In the genomic region with DNA sequence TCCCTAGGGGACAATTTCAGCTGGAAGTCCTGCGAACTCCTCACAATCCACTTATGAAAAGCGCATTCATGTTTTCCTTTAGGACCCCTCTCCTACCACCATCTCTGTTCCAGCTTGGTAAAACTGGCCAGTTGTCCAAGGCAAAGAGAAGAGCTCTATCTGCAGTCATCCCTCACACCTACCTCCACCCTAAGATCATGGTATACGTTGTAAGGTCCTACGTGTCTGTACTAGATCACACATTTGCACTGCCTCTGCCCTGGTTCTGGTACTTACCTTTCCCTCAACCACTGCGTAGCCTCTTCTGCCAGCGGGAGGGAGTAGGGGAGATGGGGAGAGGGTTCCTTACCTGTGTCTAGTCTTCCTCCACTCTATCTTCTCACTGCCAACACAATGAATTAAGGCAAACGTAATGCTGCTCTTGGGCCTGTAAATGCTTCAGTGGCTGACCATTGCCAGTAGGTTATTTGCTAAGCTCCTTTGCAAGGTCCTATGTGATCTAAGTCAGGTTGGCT, we compare ENCODE assay signal across 8 cellular contexts. TPM values are rescaled to one million over a fixed set of nuclear protein-coding genes. Genes with fewer than 3 reads are reported as not detected.
DNase-seq lines count a peak whose midpoint lies in the region; ATAC-seq and TF ChIP-seq lines count a peak whose summit lies in the region.

No MANE protein-coding gene starts in this region.

- H3K9me2 ChIP-seq in GM23248 (ENCODE audit: insufficient read depth): no peaks in the 10 kb centered on the region

- in situ Hi-C loops in GM23248 (cut with MboI): no loop called here

- 90 to 91% methylated on average over 7 of the region's 7 CpGs for WGBS in GM23248 (ENCODE audit: low coverage in 1 of 2, low lambda C conversion rate in 2 of 2, missing lambda C conversion rate in 2 of 2), 2 experiments
- 75 to 80% methylated on average over 7 of the region's 7 CpGs for WGBS in esophagus, 2 donors

- peaks cover 38% of the 10 kb centered on the region for H3K79me2 ChIP-seq in GM23248 (ENCODE audit: insufficient read depth)

- H3K4me3 ChIP-seq in GM23248 (peak overlapping the region; percentile 81), SJSA1 (peak overlapping the region; percentile 82), esophagus (ENCODE audit: low read depth in 1 of 2, low read length in 2 of 2) (peak overlapping the region; percentile 65 to 88), neutrophil (ENCODE audit: low read depth in 1 of 2, low read length in 1 of 2) (peak overlapping the region; percentile 86 to 91)

- peak overlapping the region; percentile 87 for H3K4me2 ChIP-seq in GM23248 (ENCODE audit: unreplicated experiment)

- no peaks in the 10 kb centered on the region for H4K20me1 ChIP-seq in GM23248 (ENCODE audit: insufficient read depth)

- H3K27me3 ChIP-seq in GM23248 (replicated peaks; ENCODE audit: insufficient read depth) (no peaks in the 10 kb centered on the region), SJSA1 (replicated peaks) (no peaks in the 10 kb centered on the region), esophagus (ENCODE audit: control insufficient read depth in 1 of 2, insufficient read depth in 2 of 2, low read length in 2 of 2) (no peaks in the 10 kb centered on the region), neutrophil (no peaks in the 10 kb centered on the region)

- no peaks in the 10 kb centered on the region for H3F3A ChIP-seq in GM23248 (ENCODE audit: insufficient read depth)

- H3K27ac ChIP-seq in GM23248 (peak overlapping the region; percentile 92), SJSA1 (peak overlapping the region; percentile 74), esophagus (ENCODE audit: low read depth in 2 of 2, low read length in 1 of 2) (peak overlapping the region; percentile 93 to 99), neutrophil (peak overlapping the region; percentile 93)

- no peak for TF ChIP-seq CTCF in neutrophil (IDR thresholded peaks at IDR 0.05)

- peak overlapping the region; percentile 87 for H2AFZ ChIP-seq in GM23248

- H3K9me3 ChIP-seq in GM23248 (ENCODE audit: low read depth) (no peaks in the 10 kb centered on the region), SJSA1 (replicated peaks) (no peaks in the 10 kb centered on the region), esophagus (ENCODE audit: control insufficient read depth in 2 of 2, insufficient read depth in 1 of 2, low read depth in 1 of 2, low read length in 1 of 2) (no peaks in the 10 kb centered on the region), neutrophil (no peaks in the 10 kb centered on the region)

- H3K9ac ChIP-seq in GM23248: peak overlapping the region; percentile 95

- DNase-seq in GM23248: no peak
- DNase-seq in SJSA1 (ENCODE audit: low read depth in 1 of 2, low spot score in 2 of 2): no peak
- DNase-seq in activated CD4-positive, alpha-beta T cell treated with anti-CD3 and anti-CD28 coated beads for 4 hours: no peak
- no peak for DNase-seq in NCI-H2081 (lab: John Stamatoyannopoulos, UW)

- ATAC-seq in HG03520 (IDR thresholded peaks at IDR 0.05; ENCODE audit: unreplicated experiment): no peak
- no peak for ATAC-seq in GM21737 (IDR thresholded peaks at IDR 0.05; ENCODE audit: unreplicated experiment)

- H3K36me3 ChIP-seq in GM23248 (ENCODE audit: low read depth) (no peaks in the 10 kb centered on the region; the same call in 1 of the 2 replicates), SJSA1 (peaks cover 17% of the 10 kb centered on the region), esophagus (ENCODE audit: control insufficient read depth in 2 of 2, insufficient read depth in 2 of 2, low read length in 1 of 2) (peaks cover 0 to 2% of the 10 kb centered on the region in 2 donors), neutrophil (peaks cover 4% of the 10 kb centered on the region)

- H3K4me1 ChIP-seq in GM23248 (ENCODE audit: insufficient read depth) (peaks cover 12% of the 10 kb centered on the region), SJSA1 (replicated peaks) (peaks cover 21% of the 10 kb centered on the region), esophagus (ENCODE audit: control insufficient read depth in 2 of 2, insufficient read depth in 2 of 2, low read length in 1 of 2) (peaks cover 0 to 4% of the 10 kb centered on the region in 2 donors), neutrophil (ENCODE audit: control insufficient read depth in 1 of 2, insufficient read depth in 1 of 2, low read depth in 1 of 2, low read length in 1 of 2) (peaks cover 17 to 23% of the 10 kb centered on the region in 2 experiments)

RNA-seq across cellular contexts. Expression of a gene that starts 0.7 kb away (rescaled TPM):
- 26.6 and 29.1 TPM in 2 replicates for total RNA-seq in GM23248 (2014; rRNA removed; shearing (Covaris generic))
- polyA plus RNA-seq in GM23248 (2016; fragmentation: Nextera tagmentation; extraction: Ambion mirVana) (16.6 and 16.7 TPM in 2 replicates), esophagus (1 to 10 TPM; 7.3 to 9.9 TPM)
- 39.0 and 43.8 TPM in 2 replicates for total RNA-seq in SJSA1 (2014; rRNA removed; shearing (Covaris generic))

RNA-seq across cellular contexts. Expression of a gene that starts 49.6 kb away (rescaled TPM):
- total RNA-seq in GM23248 (2014; rRNA removed; shearing (Covaris generic)): 19.0 and 25.2 TPM in 2 replicates
- polyA plus RNA-seq in GM23248 (2016; fragmentation: Nextera tagmentation; extraction: Ambion mirVana) (7.4 and 7.6 TPM in 2 replicates), esophagus (1 to 10 TPM; 5.9 to 6.4 TPM)
- 30.0 and 31.7 TPM in 2 replicates for total RNA-seq in SJSA1 (2014; rRNA removed; shearing (Covaris generic))
